ENCODE assay signal across 25 cellular contexts in genomic region chr1:215405211-215405610, GRCh38.
"Had no signal": no experiment of that assay in that cellular context is flagged by ENCODE, and none has a peak within 500 bp of the region (broad histone marks: within the 10 kb centered on the region; RNA-seq: fewer than 3 reads in every experiment).

No MANE protein-coding gene starts in this region.

- H3K36me3 ChIP-seq: brain microvascular endothelial cell, gastrocnemius medialis, lower lobe of right lung, spleen, upper lobe of left lung had no signal

- H3K4me3 ChIP-seq: gastrocnemius medialis, lower lobe of right lung, spleen, upper lobe of left lung had no signal

- H3K27ac ChIP-seq: brain microvascular endothelial cell, lower lobe of right lung, spleen, upper lobe of left lung, VCaP had no signal

- DNase-seq: activated CD4-positive, alpha-beta T cell treated with anti-CD3 and anti-CD28 coated beads, Interleukin-2, amount 10 ng/mL, durations not matched to agents 24 days and 14 days; activated CD8-positive, alpha-beta memory T cell treated with anti-CD3 and anti-CD28 coated beads, Interleukin-2, amount 10 ng/mL, durations not matched to agents 7 days and 5 days; activated CD8-positive, alpha-beta T cell treated with anti-CD3 and anti-CD28 coated beads for 36 hours; activated effector memory CD4-positive, alpha-beta T cell treated with anti-CD3 and anti-CD28 coated beads, Interleukin-2, amount 50 U/mL, for 16 hours; activated naive CD4-positive, alpha-beta T cell treated with anti-CD3 and anti-CD28 coated beads, Interleukin-2, amount 10 ng/mL, durations not matched to agents 7 days and 5 days; activated T-cell treated with anti-CD3 and anti-CD28 coated beads for 4 hours; brain microvascular endothelial cell; caudate nucleus; effector memory CD4-positive, alpha-beta T cell; gastrocnemius medialis; head of caudate nucleus; hypothalamus; left colon; lower lobe of right lung; naive B cell; occipital lobe; posterior cingulate gyrus; spleen; stimulated activated CD4-positive, alpha-beta T cell treated with anti-CD3 and anti-CD28 coated beads, Interleukin-4, amount 100 ng/mL, for 1 hour; stimulated activated naive CD4-positive, alpha-beta T cell; upper lobe of left lung had no signal

- ATAC-seq: activated CD4-positive, CD25-positive, alpha-beta regulatory T cell treated with anti-CD3 and anti-CD28 coated beads, Interleukin-2, amount 50 U/mL, for 24 hours; activated CD8-positive, alpha-beta memory T cell treated with anti-CD3 and anti-CD28 coated beads, Interleukin-2, amount 10 ng/mL, durations not matched to agents 7 days and 5 days; activated CD8-positive, alpha-beta T cell treated with anti-CD3 and anti-CD28 coated beads for 36 hours; esophagus mucosa; gastrocnemius medialis; left colon; lower lobe of right lung; sciatic nerve had no signal

- H3K9me3 ChIP-seq: gastrocnemius medialis, lower lobe of right lung, spleen, upper lobe of left lung had no signal

- H3K27me3 ChIP-seq: brain microvascular endothelial cell, gastrocnemius medialis, spleen, upper lobe of left lung had no signal

- H3K4me1 ChIP-seq: lower lobe of right lung, spleen, upper lobe of left lung had no signal
